30 cellular contexts compared by ENCODE assay signal in genomic region chr15:75056036-75056435, GRCh38. TPM values are rescaled to one million over a fixed set of nuclear protein-coding genes. Genes with fewer than 3 reads are reported as not detected.
A peak's percentile ranks its signal among the peaks of the same experiment; 100 is the strongest.
DNase-seq lines count a peak whose midpoint lies in the region; ATAC-seq and TF ChIP-seq lines count a peak whose summit lies in the region.
"Had no signal": no experiment of that assay in that cellular context is flagged by ENCODE, and none has a peak within 500 bp of the region (broad histone marks: within the 10 kb centered on the region; RNA-seq: fewer than 3 reads in every experiment).

No MANE protein-coding gene starts in this region.

- no peak for DNase-seq in activated CD8-positive, alpha-beta T cell treated with anti-CD3 and anti-CD28 coated beads, Interleukin-2, amount 10 ng/mL, durations not matched to agents 7 days and 5 days
- no peak for DNase-seq in activated CD8-positive, alpha-beta T cell treated with anti-CD3 and anti-CD28 coated beads for 36 hours
- no peak for DNase-seq in Panc1 (ENCODE audit: low read depth, low spot score)
- peak; percentile 34 for DNase-seq in endodermal cell
- peak; percentile 57 for DNase-seq in sigmoid colon
- DNase-seq in effector CD4-positive, alpha-beta T cell = no peak
- no peak for DNase-seq in medulla oblongata (ENCODE audit: extremely low spot score)
- DNase-seq: activated gamma-delta T cell treated with Interleukin-2 at 50 U/mL for 16 hours; activated T-cell treated with anti-CD3 and anti-CD28 coated beads, Interleukin-2, amount 50 U/mL, for 24 hours; CD4-positive, alpha-beta T cell; DMS 273 treated with DMSO at 0.1 percent for 48 hours; dorsolateral prefrontal cortex; EL; KG1; kidney glomerular epithelial cell; lower lobe of right lung; MG63; mucosa of descending colon; NCI-H1105; NCI-H187; NCI-H2171; retina; SK-N-SH; small intestine; stimulated activated naive CD8-positive, alpha-beta T cell treated with anti-CD3 and anti-CD28 coated beads, Interleukin-15, amount 100 ng/mL, for 72 hours; thyroid gland had no signal

- intact Hi-C loops in activated CD8-positive, alpha-beta T cell treated with anti-CD3 and anti-CD28 coated beads for 36 hours (cut with micrococcal nuclease) = no loop called here
- intact Hi-C loops in Panc1 (cut with micrococcal nuclease; ENCODE audit: unreplicated experiment) = no loop called here
- intact Hi-C loops in sigmoid colon (cut with DNase I) = no loop called here

- H3K9ac ChIP-seq in endodermal cell (ENCODE audit: extremely low read depth, low read length, poor library complexity, severe bottlenecking) = no peak overlapping the region
- H3K9ac ChIP-seq: SK-N-SH had no signal

- 92 to 94% methylated on average over 6 to 7 of the region's 7 CpGs for WGBS in endodermal cell (ENCODE audit: insufficient coverage in 1 of 2, insufficient read length in 1 of 2), 2 experiments
- 96 to 97% methylated on average over 7 of the region's 7 CpGs for WGBS in sigmoid colon, 2 donors

- in situ Hi-C loops in Panc1 (cut with HindIII; ENCODE audit: low pct_unique_long_range_greater_than_20kb, low sequenced_read_pairs) = no loop called here

- H3K4me3 Mint-ChIP-seq in activated CD8-positive, alpha-beta T cell treated with anti-CD3 and anti-CD28 coated beads, Interleukin-2, amount 10 ng/mL, durations not matched to agents 7 days and 5 days = no peak overlapping the region
- H3K4me3 Mint-ChIP-seq in activated CD8-positive, alpha-beta T cell treated with anti-CD3 and anti-CD28 coated beads for 36 hours = no peak overlapping the region
- H3K4me3 Mint-ChIP-seq in endodermal cell = no peak overlapping the region
- H3K4me3 Mint-ChIP-seq: activated T-cell treated with anti-CD3 and anti-CD28 coated beads, Interleukin-2, amount 50 U/mL, for 24 hours; CD4-positive, alpha-beta T cell; nephron; stimulated activated naive CD8-positive, alpha-beta T cell treated with anti-CD3 and anti-CD28 coated beads, Interleukin-15, amount 100 ng/mL, for 72 hours had no signal

- no peak for TF ChIP-seq EP300 in sigmoid colon (IDR thresholded peaks at IDR 0.05)

- ATAC-seq in activated CD8-positive, alpha-beta T cell treated with anti-CD3 and anti-CD28 coated beads, Interleukin-2, amount 10 ng/mL, durations not matched to agents 7 days and 5 days = no peak
- ATAC-seq in activated CD8-positive, alpha-beta T cell treated with anti-CD3 and anti-CD28 coated beads for 36 hours = no peak
- 0 out of 2 replicates have a peak, but pooled peaks have one; percentile 32 for ATAC-seq in Panc1
- ATAC-seq in GM21423 (IDR thresholded peaks at IDR 0.05; ENCODE audit: unreplicated experiment) = no peak
- ATAC-seq: gastroesophageal sphincter; lower lobe of right lung; mucosa of descending colon; stimulated activated naive CD8-positive, alpha-beta T cell treated with anti-CD3 and anti-CD28 coated beads, Interleukin-15, amount 100 ng/mL, for 72 hours had no signal

- H3K27ac ChIP-seq in Panc1 (ENCODE audit: low read length) = no peak overlapping the region
- H3K27ac ChIP-seq in endodermal cell (ENCODE audit: low read depth, low read length) = no peak overlapping the region
- no peak overlapping the region for H3K27ac ChIP-seq in sigmoid colon
- H3K27ac ChIP-seq: dorsolateral prefrontal cortex, gastroesophageal sphincter, lower lobe of right lung, ovary, thyroid gland had no signal

- CTCF ChIA-PET in activated CD8-positive, alpha-beta T cell treated with anti-CD3 and anti-CD28 coated beads, Interleukin-2, amount 10 ng/mL, durations not matched to agents 7 days and 5 days (lab: Charles Lee) = no interaction called here
- CTCF ChIA-PET in activated CD8-positive, alpha-beta T cell treated with anti-CD3 and anti-CD28 coated beads for 36 hours (lab: Charles Lee) = interaction anchor here (0.6 kb wide), 1 partner anchor 148 kb away, joined by 3 read pairs; no protein-coding TSS in a partner anchor
- CTCF ChIA-PET in Panc1 (lab: Charles Lee) = no interaction called here

- BruUV-seq in Panc1 (replicated peaks; lab: Mats Ljungman, UMichigan) = no TSS peak

- TF ChIP-seq POLR2A in sigmoid colon (IDR thresholded peaks at IDR 0.05) = no peak

- no peak for TF ChIP-seq CTCF in activated CD8-positive, alpha-beta T cell treated with anti-CD3 and anti-CD28 coated beads for 36 hours (IDR thresholded peaks at IDR 0.05)
- TF ChIP-seq CTCF in Panc1 (IDR thresholded peaks at IDR 0.05) (no peak), endodermal cell (conservative IDR thresholded peaks at IDR 0.05) (no peak), sigmoid colon (IDR thresholded peaks at IDR 0.05) (no peak)

- peaks cover 28% of the 10 kb centered on the region for H3K4me1 Mint-ChIP-seq in activated CD8-positive, alpha-beta T cell treated with anti-CD3 and anti-CD28 coated beads, Interleukin-2, amount 10 ng/mL, durations not matched to agents 7 days and 5 days (ENCODE audit: low read depth)
- peaks cover under 1% of the 10 kb centered on the region for H3K4me1 Mint-ChIP-seq in activated CD8-positive, alpha-beta T cell treated with anti-CD3 and anti-CD28 coated beads for 36 hours (ENCODE audit: low read depth)
- peaks cover 6% of the 10 kb centered on the region for H3K4me1 Mint-ChIP-seq in endodermal cell

- no peaks in the 10 kb centered on the region for H3K9me3 Mint-ChIP-seq in activated CD8-positive, alpha-beta T cell treated with anti-CD3 and anti-CD28 coated beads, Interleukin-2, amount 10 ng/mL, durations not matched to agents 7 days and 5 days (ENCODE audit: insufficient read depth)
- no peaks in the 10 kb centered on the region for H3K9me3 Mint-ChIP-seq in activated CD8-positive, alpha-beta T cell treated with anti-CD3 and anti-CD28 coated beads for 36 hours
- H3K9me3 Mint-ChIP-seq in endodermal cell = no peaks in the 10 kb centered on the region
- H3K9me3 Mint-ChIP-seq: activated T-cell treated with anti-CD3 and anti-CD28 coated beads, Interleukin-2, amount 50 U/mL, for 24 hours; CD4-positive, alpha-beta T cell; nephron; stimulated activated naive CD8-positive, alpha-beta T cell treated with anti-CD3 and anti-CD28 coated beads, Interleukin-15, amount 100 ng/mL, for 72 hours had no signal

- H3K27me3 Mint-ChIP-seq in activated CD8-positive, alpha-beta T cell treated with anti-CD3 and anti-CD28 coated beads, Interleukin-2, amount 10 ng/mL, durations not matched to agents 7 days and 5 days (ENCODE audit: low read depth) = no peaks in the 10 kb centered on the region
- H3K27me3 Mint-ChIP-seq in activated CD8-positive, alpha-beta T cell treated with anti-CD3 and anti-CD28 coated beads for 36 hours = no peaks in the 10 kb centered on the region
- H3K27me3 Mint-ChIP-seq in endodermal cell (ENCODE audit: insufficient read depth) = no peaks in the 10 kb centered on the region
- H3K27me3 Mint-ChIP-seq: activated T-cell treated with anti-CD3 and anti-CD28 coated beads, Interleukin-2, amount 50 U/mL, for 24 hours; CD4-positive, alpha-beta T cell; stimulated activated naive CD8-positive, alpha-beta T cell treated with anti-CD3 and anti-CD28 coated beads, Interleukin-15, amount 100 ng/mL, for 72 hours had no signal

- H3K36me3 Mint-ChIP-seq in activated CD8-positive, alpha-beta T cell treated with anti-CD3 and anti-CD28 coated beads, Interleukin-2, amount 10 ng/mL, durations not matched to agents 7 days and 5 days (ENCODE audit: low read depth) = peaks cover 5% of the 10 kb centered on the region
- H3K36me3 Mint-ChIP-seq in activated CD8-positive, alpha-beta T cell treated with anti-CD3 and anti-CD28 coated beads for 36 hours (ENCODE audit: low read depth) = no peaks in the 10 kb centered on the region
- peaks cover 6% of the 10 kb centered on the region for H3K36me3 Mint-ChIP-seq in endodermal cell (ENCODE audit: low read depth)

- H3K36me3 ChIP-seq in Panc1 (ENCODE audit: control insufficient read depth, insufficient read depth, low read length) (no peaks in the 10 kb centered on the region), endodermal cell (ENCODE audit: control insufficient read depth, insufficient read depth, low read length) (no peaks in the 10 kb centered on the region), sigmoid colon (no peaks in the 10 kb centered on the region)
- H3K36me3 ChIP-seq: lower lobe of right lung, MG63, ovary, thyroid gland had no signal

- POLR2A ChIA-PET in activated CD8-positive, alpha-beta T cell treated with anti-CD3 and anti-CD28 coated beads, Interleukin-2, amount 10 ng/mL, durations not matched to agents 7 days and 5 days (lab: Charles Lee) = no interaction called here
- POLR2A ChIA-PET in activated CD8-positive, alpha-beta T cell treated with anti-CD3 and anti-CD28 coated beads for 36 hours (lab: Charles Lee) = no interaction called here
- POLR2A ChIA-PET in Panc1 (lab: Charles Lee) = no interaction called here

- H3K4me1 ChIP-seq in Panc1 (ENCODE audit: control insufficient read depth, insufficient read depth, low read length) (no peaks in the 10 kb centered on the region), endodermal cell (ENCODE audit: control insufficient read depth, insufficient read depth, low read length) (no peaks in the 10 kb centered on the region), sigmoid colon (no peaks in the 10 kb centered on the region)
- H3K4me1 ChIP-seq: gastroesophageal sphincter, thyroid gland had no signal

- no peaks in the 10 kb centered on the region for H3K9me3 ChIP-seq in Panc1 (ENCODE audit: control insufficient read depth, insufficient read depth, low read depth, low read length)
- H3K9me3 ChIP-seq in endodermal cell (ENCODE audit: control insufficient read depth, low read length) = no peaks in the 10 kb centered on the region
- no peaks in the 10 kb centered on the region for H3K9me3 ChIP-seq in sigmoid colon
- H3K9me3 ChIP-seq: gastroesophageal sphincter, lower lobe of right lung, MG63, mucosa of descending colon, ovary, SK-N-SH, thyroid gland had no signal

- H3K27me3 ChIP-seq in Panc1 (ENCODE audit: control insufficient read depth, insufficient read depth, low read length) (no peaks in the 10 kb centered on the region), endodermal cell (ENCODE audit: control insufficient read depth, insufficient read depth, low read length, poor library complexity, severe bottlenecking) (no peaks in the 10 kb centered on the region), sigmoid colon (no peaks in the 10 kb centered on the region)
- H3K27me3 ChIP-seq: dorsolateral prefrontal cortex, gastroesophageal sphincter, MG63, ovary, thyroid gland had no signal

- peak overlapping the region; percentile 30 for H3K27ac Mint-ChIP-seq in activated CD8-positive, alpha-beta T cell treated with anti-CD3 and anti-CD28 coated beads, Interleukin-2, amount 10 ng/mL, durations not matched to agents 7 days and 5 days
- no peak overlapping the region for H3K27ac Mint-ChIP-seq in activated CD8-positive, alpha-beta T cell treated with anti-CD3 and anti-CD28 coated beads for 36 hours
- peak overlapping the region; percentile 1 for H3K27ac Mint-ChIP-seq in endodermal cell
- H3K27ac Mint-ChIP-seq: activated T-cell treated with anti-CD3 and anti-CD28 coated beads, Interleukin-2, amount 50 U/mL, for 24 hours; CD4-positive, alpha-beta T cell had no signal

- H3K4me3 ChIP-seq in Panc1 (ENCODE audit: low read depth in 2 of 2, low read length in 2 of 2) (no peak overlapping the region), endodermal cell (ENCODE audit: low read length) (no peak overlapping the region), sigmoid colon (no peak overlapping the region)
- H3K4me3 ChIP-seq: dorsolateral prefrontal cortex, gastroesophageal sphincter, lower lobe of right lung, MG63, mucosa of descending colon, ovary, thyroid gland had no signal

RNA-seq across cellular contexts. Expression of gene PPCDC, which starts 32.6 kb away (rescaled TPM):
- 10 to 100 TPM; 27.3 to 29.1 TPM for total RNA-seq in activated CD8-positive, alpha-beta T cell treated with anti-CD3 and anti-CD28 coated beads, Interleukin-2, amount 10 ng/mL, durations not matched to agents 7 days and 5 days
- total RNA-seq in activated CD8-positive, alpha-beta T cell treated with anti-CD3 and anti-CD28 coated beads for 36 hours = 10 to 100 TPM; 25.7 to 26.6 TPM
- 26.1 TPM for total RNA-seq in Panc1 (2021; ENCODE audit: unreplicated experiment)
- polyA plus RNA-seq in Panc1 (2012; ENCODE audit: insufficient read length) = 21.9 TPM
- total RNA-seq in endodermal cell = 10 to 100 TPM; 15.9 to 24.5 TPM
- 9.0 TPM for polyA plus RNA-seq in endodermal cell (2013, experiment 1 of 2)
- 8.2 TPM for polyA plus RNA-seq in endodermal cell (2013, experiment 2 of 2)
- total RNA-seq in sigmoid colon = 10 to 100 TPM in 2 of 4 donors, 1 to 10 TPM in 2; 7.9 to 18.9 (median 12.0) TPM
- 10 to 100 TPM; 16.2 to 37.0 (median 31.2) TPM for polyA plus RNA-seq in sigmoid colon

Comparison
In these comparisons a context has a peak if more than half of its experiments do, and no peak if none do; other contexts are left out.
1. DNase-seq: peak in endodermal cell (single experiment) and sigmoid colon (single experiment); none in activated CD8-positive, alpha-beta T cell treated with anti-CD3 and anti-CD28 coated beads, Interleukin-2, amount 10 ng/mL, durations not matched to agents 7 days and 5 days (single experiment), activated CD8-positive, alpha-beta T cell treated with anti-CD3 and anti-CD28 coated beads for 36 hours (single experiment), Panc1 (single experiment), effector CD4-positive, alpha-beta T cell (single experiment) and medulla oblongata (single experiment).